In genomic region chr1:9038881-9039760, GRCh38 we compare ENCODE assay signal across 1 cellular context.
TF ChIP-seq lines count a peak whose summit lies in the region.

No MANE protein-coding gene starts in this region.

TF ChIP-seq in GM12878, 131 proteins besides CTCF, POLR2A, EP300 and RAD21 (continued from another document):
- TF ChIP-seq ZBTB11 (CRISPR knock-in tag; IDR thresholded peaks at IDR 0.05) (no peak), SKIL (IDR thresholded peaks at IDR 0.05; ENCODE audit: low read depth, poor library complexity, severe bottlenecking) (no peak), E4F1 (IDR thresholded peaks at IDR 0.05; ENCODE audit: borderline replicate concordance, partially characterized antibody) (no peak), TAF1 (IDR thresholded peaks at IDR 0.05; ENCODE audit: borderline replicate concordance, low read depth, low read length) (no peak), SIX5 (IDR thresholded peaks at IDR 0.05; ENCODE audit: low read depth, low read length, severe bottlenecking) (no peak), MYC (IDR thresholded peaks at IDR 0.05; ENCODE audit: insufficient read depth, insufficient read length, insufficient replicate concordance, low read length, severe bottlenecking) (no peak), RBBP5 (conservative IDR thresholded peaks at IDR 0.05) (no peak), ETV6 (conservative IDR thresholded peaks at IDR 0.05 in 1 of 2, IDR thresholded peaks at IDR 0.05 in 1 of 2; ENCODE audit: borderline replicate concordance in 1 of 2, low read depth in 1 of 2) (no peak), WRNIP1 (IDR thresholded peaks at IDR 0.05; ENCODE audit: borderline replicate concordance, low read depth, low read length) (no peak)
TF ChIP-seq in GM12878: peak in this region for 0.
